Comparison of ENCODE assay signal across 15 cellular contexts in genomic region chr12:27952510-27952909, GRCh38. TPM values are rescaled to one million over a fixed set of nuclear protein-coding genes. Genes with fewer than 3 reads are reported as not detected.
"Had no signal": no experiment of that assay in that cellular context is flagged by ENCODE, and none has a peak within 500 bp of the region (broad histone marks: within the 10 kb centered on the region; RNA-seq: fewer than 3 reads in every experiment).

No MANE protein-coding gene starts in this region.

- H3K27me3 ChIP-seq: testis, upper lobe of right lung had no signal

- DNase-seq: activated CD4-positive, alpha-beta T cell treated with anti-CD3 and anti-CD28 coated beads, Interleukin-2, amount 50 U/mL, for 4 hours; activated CD4-positive, CD25-positive, alpha-beta regulatory T cell; activated T-cell treated with anti-CD3 and anti-CD28 coated beads, Interleukin-2, amount 50 U/mL, for 1 hour; dermis blood vessel endothelial cell; hypothalamus; immature natural killer cell; left cardiac atrium; natural killer cell; stimulated activated CD4-positive, alpha-beta T cell treated with anti-CD3 and anti-CD28 coated beads, Interleukin-15, amount 100 ng/mL, for 24 hours; stimulated activated CD4-positive, alpha-beta T cell treated with anti-CD3 and anti-CD28 coated beads, Interleukin-4, amount 100 ng/mL, for 24 hours; stimulated activated naive CD8-positive, alpha-beta T cell treated with anti-CD3 and anti-CD28 coated beads, Interleukin-15, amount 100 ng/mL, for 72 hours; testis; upper lobe of right lung had no signal

- H3K4me3 ChIP-seq: testis, upper lobe of right lung had no signal

- H3K4me1 ChIP-seq: testis, upper lobe of right lung had no signal

- H3K27ac ChIP-seq: testis, upper lobe of right lung had no signal

- H3K36me3 ChIP-seq: upper lobe of right lung had no signal

- H3K9me3 ChIP-seq: testis, upper lobe of right lung had no signal

RNA-seq across cellular contexts. Expression of gene PTHLH, which starts 20.0 kb away (rescaled TPM):
- total RNA-seq: cerebellum; dermis blood vessel endothelial cell; natural killer cell; T-helper 1 cell treated with Interleukin-12 subunit alpha and Interleukin-12 subunit beta and Interleukin-4 antibody, amounts not matched to agents 30 ng/mL and 1 ng/mL, for 36 hours had no signal
- polyA plus RNA-seq: immature natural killer cell had no signal
